ENCODE assay signal across 2 cellular contexts in genomic region chr9:131203438-131204219, GRCh38.
TF ChIP-seq lines count a peak whose summit lies in the region.

No MANE protein-coding gene starts in this region.

TF ChIP-seq in HepG2, 621 proteins besides CTCF, POLR2A, EP300 and RAD21 (continued from another document):
- TF ChIP-seq ZBTB14 (CRISPR knock-in tag; IDR thresholded peaks at IDR 0.05) (no peak), TFDP1 (CRISPR knock-in tag; IDR thresholded peaks at IDR 0.05; ENCODE audit: borderline replicate concordance) (no peak), ZNF639 (CRISPR knock-in tag; conservative IDR thresholded peaks at IDR 0.05) (no peak), PRDM15 (CRISPR knock-in tag; IDR thresholded peaks at IDR 0.05) (no peak), ZNF441 (CRISPR knock-in tag; IDR thresholded peaks at IDR 0.05; ENCODE audit: borderline replicate concordance) (no peak), POGK (CRISPR knock-in tag; conservative IDR thresholded peaks at IDR 0.05) (no peak), CC2D1A (CRISPR knock-in tag; IDR thresholded peaks at IDR 0.05) (no peak), XBP1 (CRISPR knock-in tag; IDR thresholded peaks at IDR 0.05) (no peak), GZF1 (CRISPR knock-in tag; IDR thresholded peaks at IDR 0.05) (no peak), ZKSCAN8 (CRISPR knock-in tag; IDR thresholded peaks at IDR 0.05; ENCODE audit: borderline replicate concordance) (no peak), HDAC2 (CRISPR knock-in tag; IDR thresholded peaks at IDR 0.05) (no peak), ZNF883 (CRISPR knock-in tag; IDR thresholded peaks at IDR 0.05; ENCODE audit: not compliant biosample characterization) (no peak)

TF ChIP-seq in H1, 55 proteins besides CTCF, POLR2A, EP300 and RAD21 (continued from another document):
- 0 out of 2 replicates have a peak, but pooled peaks have one; percentile 9 for TF ChIP-seq YY1 (IDR thresholded peaks at IDR 0.05; ENCODE audit: low read depth, low read length)
